In the genomic region with DNA sequence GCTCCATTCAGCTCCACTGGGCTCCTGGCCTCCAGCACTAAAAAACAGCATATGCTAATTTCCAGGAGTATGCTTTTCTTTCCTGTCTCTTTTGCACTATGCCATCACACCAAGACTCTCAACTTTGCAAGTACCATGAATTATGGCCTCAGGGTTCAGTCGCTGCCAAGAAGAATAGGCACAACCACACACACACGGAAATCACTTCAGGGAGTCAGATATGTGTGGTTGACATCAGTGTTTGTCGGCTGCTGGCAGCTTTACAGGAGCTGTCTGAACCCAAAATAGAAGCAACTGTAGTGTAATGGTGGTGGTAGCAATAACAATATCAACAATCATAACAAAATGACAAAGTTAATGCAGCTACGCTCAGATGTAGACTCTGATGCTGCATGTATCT, we compare ENCODE assay signal across 18 cellular contexts.
A peak's percentile ranks its signal among the peaks of the same experiment; 100 is the strongest.
DNase-seq lines count a peak whose midpoint lies in the region; ATAC-seq and TF ChIP-seq lines count a peak whose summit lies in the region.
"Had no signal": no experiment of that assay in that cellular context is flagged by ENCODE, and none has a peak within 500 bp of the region (broad histone marks: within the 10 kb centered on the region; RNA-seq: fewer than 3 reads in every experiment).

No MANE protein-coding gene starts in this region.

- H3K27ac ChIP-seq in IMR-90 (ENCODE audit: insufficient read depth, low read length) = no peak overlapping the region
- H3K27ac ChIP-seq in Peyer's patch = no peak overlapping the region
- H3K27ac ChIP-seq: hepatocyte, SJCRH30, stomach had no signal

- no peak for TF ChIP-seq RAD21 in IMR-90 (IDR thresholded peaks at IDR 0.05; ENCODE audit: low read length)

- no peaks in the 10 kb centered on the region for H3K79me1 ChIP-seq in IMR-90 (ENCODE audit: low read depth in 1 of 2, low read length in 2 of 2)

- no peak overlapping the region for H3K9ac ChIP-seq in IMR-90 (ENCODE audit: low read depth, low read length)

- no CpG with 5 or more reads among the region's 4 CpGs for WGBS in IMR-90 (ENCODE audit: extremely low coverage in 2 of 2, insufficient read length in 1 of 2), 2 experiments

- no peaks in the 10 kb centered on the region for H4K20me1 ChIP-seq in IMR-90 (ENCODE audit: insufficient read depth, low read length)

- no peak overlapping the region for H2AFZ ChIP-seq in IMR-90 (replicated peaks; ENCODE audit: low read length, poor library complexity)
- H2AFZ ChIP-seq: hepatocyte had no signal

- H3K4me3 ChIP-seq in IMR-90 (ENCODE audit: insufficient read depth, low read depth, low read length) (no peak overlapping the region), astrocyte of the cerebellum (ENCODE audit: low read depth, low read length) (no peak overlapping the region), Peyer's patch (no peak overlapping the region)
- H3K4me3 ChIP-seq: hepatocyte, SJCRH30, stomach had no signal

- H3K4ac ChIP-seq in IMR-90 (ENCODE audit: low read depth, low read length) = no peak overlapping the region

- no peak overlapping the region for H2BK120ac ChIP-seq in IMR-90 (ENCODE audit: low read depth, low read length)

- H4K8ac ChIP-seq in IMR-90 (ENCODE audit: low read depth in 2 of 2, low read length in 2 of 2) = no peak overlapping the region

- H3K23ac ChIP-seq in IMR-90 (ENCODE audit: low read depth, low read length) = no peak overlapping the region

- CTCF ChIA-PET in IMR-90 (lab: Yijun Ruan, JAX) = no interaction called here

- no peak overlapping the region for H2BK15ac ChIP-seq in IMR-90 (ENCODE audit: low read depth, low read length)

- no peak overlapping the region for H2BK5ac ChIP-seq in IMR-90 (ENCODE audit: low read depth, low read length, poor library complexity, severe bottlenecking)

- POLR2A ChIA-PET in IMR-90 (lab: Charles Lee; ENCODE audit: unreplicated experiment) = no interaction called here

- no peak overlapping the region for H4K5ac ChIP-seq in IMR-90 (ENCODE audit: low read depth, low read length)

- in situ Hi-C loops in IMR-90 (cut with MboI; ENCODE audit: low sequenced_read_pairs) = no loop called here
- in situ Hi-C loops in astrocyte of the cerebellum (cut with HindIII; ENCODE audit: low sequenced_read_pairs) = no loop called here

- intact Hi-C loops in IMR-90 (cut with micrococcal nuclease) = no loop called here
- intact Hi-C loops in left cardiac atrium (cut with DNase I) = no loop called here

- DNase-seq in AG20443 (ENCODE audit: low spot score) = peak; percentile 21
- peak; percentile 11 for DNase-seq in IMR-90
- peak; percentile 22 for DNase-seq in astrocyte of the cerebellum (ENCODE audit: low read depth)
- peak; percentile 46 for DNase-seq in left cardiac atrium
- no peak for DNase-seq in T-helper 1 cell
- no peak for DNase-seq in D341Med (ENCODE audit: low spot score)
- DNase-seq in activated CD4-positive, alpha-beta T cell treated with anti-CD3 and anti-CD28 coated beads for 4 hours = no peak
- DNase-seq in Peyer's patch = no peak
- DNase-seq: activated CD8-positive, alpha-beta memory T cell treated with anti-CD3 and anti-CD28 coated beads, Interleukin-2, amount 50 U/mL, for 48 hours; activated effector memory CD4-positive, alpha-beta T cell treated with Interleukin-2 at 50 U/mL for 16 hours; MM.1S; NCI-H1417 treated with DMSO at 0.1 percent for 48 hours; nephron progenitor cell; SJCRH30; stimulated activated CD4-positive, alpha-beta T cell treated with anti-CD3 and anti-CD28 coated beads, Interleukin-15, amount 100 ng/mL, for 24 hours; stomach had no signal

- no peaks in the 10 kb centered on the region for H3K27me3 ChIP-seq in IMR-90 (ENCODE audit: control insufficient read depth, insufficient read depth, low read length)
- H3K27me3 ChIP-seq in Peyer's patch = no peaks in the 10 kb centered on the region
- H3K27me3 ChIP-seq: hepatocyte, stomach had no signal

- H3K9me3 ChIP-seq in IMR-90 (ENCODE audit: control insufficient read depth, insufficient read depth, low read length) = no peaks in the 10 kb centered on the region
- no peaks in the 10 kb centered on the region for H3K9me3 ChIP-seq in Peyer's patch
- H3K9me3 ChIP-seq: SJCRH30, stomach had no signal

- no peaks in the 10 kb centered on the region for H3K9me1 ChIP-seq in IMR-90 (ENCODE audit: insufficient read depth, low read length)

- H3K18ac ChIP-seq in IMR-90 (ENCODE audit: low read depth, low read length) = no peak overlapping the region

- no peak overlapping the region for H2BK20ac ChIP-seq in IMR-90 (ENCODE audit: low read depth, low read length)

- no peaks in the 10 kb centered on the region for H3K36me3 ChIP-seq in IMR-90 (ENCODE audit: control insufficient read depth, insufficient read depth, low read length)
- no peaks in the 10 kb centered on the region for H3K36me3 ChIP-seq in Peyer's patch
- H3K36me3 ChIP-seq: SJCRH30, stomach had no signal

- ATAC-seq in IMR-90 (ENCODE audit: low read depth) (no peak), left cardiac atrium (peak; percentile 75 to 81)
- ATAC-seq: sciatic nerve had no signal

- BruUV-seq in IMR-90 (replicated peaks; lab: Mats Ljungman, UMichigan) = no TSS peak

- no peak overlapping the region for H2AK5ac ChIP-seq in IMR-90 (ENCODE audit: low read depth, low read length)

- no peak overlapping the region for H3K14ac ChIP-seq in IMR-90 (replicated peaks; ENCODE audit: low read depth, low read length)

- H2AK9ac ChIP-seq in IMR-90 (replicated peaks; ENCODE audit: low read depth, low read length, poor library complexity) = no peak overlapping the region

- no peak overlapping the region for H3K4me2 ChIP-seq in IMR-90 (ENCODE audit: low read depth, low read length)
- H3K4me2 ChIP-seq: hepatocyte had no signal

- H4K91ac ChIP-seq in IMR-90 (ENCODE audit: insufficient read depth, low read depth, low read length) = no peak overlapping the region

- H3K56ac ChIP-seq in IMR-90 (ENCODE audit: extremely low read depth, insufficient read depth, low read length) = no peak overlapping the region

- H3K4me1 ChIP-seq in IMR-90 (ENCODE audit: control insufficient read depth, insufficient read depth, low read length) = no peaks in the 10 kb centered on the region
- no peaks in the 10 kb centered on the region for H3K4me1 ChIP-seq in Peyer's patch
- H3K4me1 ChIP-seq: SJCRH30, stomach had no signal

- dilution Hi-C loops in IMR-90 (cut with HindIII; ENCODE audit: low sequenced_read_pairs, unreplicated experiment) = no loop called here

- TF ChIP-seq POLR2A in IMR-90 (IDR thresholded peaks at IDR 0.05; ENCODE audit: low read depth, low read length) (no peak), Peyer's patch (IDR thresholded peaks at IDR 0.05) (no peak)

- TF ChIP-seq CTCF in IMR-90 (conservative IDR thresholded peaks at IDR 0.05; ENCODE audit: low read depth, low read length) (no peak), astrocyte of the cerebellum (IDR thresholded peaks at IDR 0.05; ENCODE audit: low read depth, low read length, missing control alignments) (no peak), Peyer's patch (IDR thresholded peaks at IDR 0.05) (no peak)

TF ChIP-seq in IMR-90, 13 proteins besides CTCF, POLR2A, EP300 and RAD21:
- TF ChIP-seq NFE2L2 (IDR thresholded peaks at IDR 0.05; ENCODE audit: low read depth, low read length) (no peak), CHD1 (IDR thresholded peaks at IDR 0.05; ENCODE audit: low read depth, low read length) (no peak), CEBPB (IDR thresholded peaks at IDR 0.05; ENCODE audit: low read depth, low read length) (no peak), RCOR1 (IDR thresholded peaks at IDR 0.05; ENCODE audit: insufficient replicate concordance, low read length) (no peak), USF2 (IDR thresholded peaks at IDR 0.05; ENCODE audit: low read depth, low read length) (no peak), SMC3 (IDR thresholded peaks at IDR 0.05; ENCODE audit: low read depth, low read length) (no peak), FOS (IDR thresholded peaks at IDR 0.05; ENCODE audit: low read depth, low read length) (no peak), MXI1 (IDR thresholded peaks at IDR 0.05; ENCODE audit: borderline replicate concordance, low read depth, low read length) (no peak), MAZ (IDR thresholded peaks at IDR 0.05; ENCODE audit: borderline replicate concordance, low read depth, low read length) (no peak), MAFK (IDR thresholded peaks at IDR 0.05; ENCODE audit: low read depth, low read length) (no peak), RFX5 (IDR thresholded peaks at IDR 0.05; ENCODE audit: low read depth, low read length) (no peak), BHLHE40 (IDR thresholded peaks at IDR 0.05; ENCODE audit: low read depth, low read length) (no peak)
- TF ChIP-seq, protein P1, sequence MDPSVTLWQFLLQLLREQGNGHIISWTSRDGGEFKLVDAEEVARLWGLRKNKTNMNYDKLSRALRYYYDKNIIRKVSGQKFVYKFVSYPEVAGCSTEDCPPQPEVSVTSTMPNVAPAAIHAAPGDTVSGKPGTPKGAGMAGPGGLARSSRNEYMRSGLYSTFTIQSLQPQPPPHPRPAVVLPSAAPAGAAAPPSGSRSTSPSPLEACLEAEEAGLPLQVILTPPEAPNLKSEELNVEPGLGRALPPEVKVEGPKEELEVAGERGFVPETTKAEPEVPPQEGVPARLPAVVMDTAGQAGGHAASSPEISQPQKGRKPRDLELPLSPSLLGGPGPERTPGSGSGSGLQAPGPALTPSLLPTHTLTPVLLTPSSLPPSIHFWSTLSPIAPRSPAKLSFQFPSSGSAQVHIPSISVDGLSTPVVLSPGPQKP (IDR thresholded peaks at IDR 0.05; ENCODE audit: borderline replicate concordance, low read depth, low read length) = no peak

Comparison
In these comparisons a context has a peak if more than half of its experiments do, and no peak if none do; other contexts are left out.
1. DNase-seq: peak in AG20443 (single experiment), IMR-90 (single experiment), astrocyte of the cerebellum (single experiment) and left cardiac atrium (single experiment); none in T-helper 1 cell (0 of 5), D341Med (single experiment), activated CD4-positive, alpha-beta T cell treated with anti-CD3 and anti-CD28 coated beads for 4 hours (0 of 2) and Peyer's patch (0 of 3).